In genomic region chr1:145993618-145994390, GRCh38 we compare ENCODE assay signal across 9 cellular contexts. TPM values are rescaled to one million over a fixed set of nuclear protein-coding genes. Genes with fewer than 3 reads are reported as not detected.
DNase-seq lines count a peak whose midpoint lies in the region; ATAC-seq and TF ChIP-seq lines count a peak whose summit lies in the region.
"Had no signal": no experiment of that assay in that cellular context is flagged by ENCODE, and none has a peak within 500 bp of the region (broad histone marks: within the 10 kb centered on the region; RNA-seq: fewer than 3 reads in every experiment).

No MANE protein-coding gene starts in this region.

- H3K4me3 ChIP-seq in GM06990 (replicated peaks; ENCODE audit: low read depth, low read length), result peak overlapping the region; percentile 68
- peak overlapping the region; percentile 70 to 85 (median 80) for H3K4me3 ChIP-seq in esophagus muscularis mucosa
- H3K4me3 ChIP-seq in rectal smooth muscle tissue (ENCODE audit: low read length), result peak overlapping the region; percentile 100
- H3K4me3 ChIP-seq in mesendoderm (ENCODE audit: low read length), result no peak overlapping the region

- no peaks in the 10 kb centered on the region for H3K79me2 ChIP-seq in mesendoderm (ENCODE audit: control insufficient read depth, insufficient read depth, low read length)

- H3K18ac ChIP-seq in mesendoderm (ENCODE audit: low read length), result no peak overlapping the region

- H2AK5ac ChIP-seq in mesendoderm (ENCODE audit: low read length), result no peak overlapping the region

- no peak overlapping the region for H3K4ac ChIP-seq in mesendoderm (ENCODE audit: low read depth, low read length)

- H4K8ac ChIP-seq in mesendoderm (ENCODE audit: low read depth, low read length), result no peak overlapping the region

- no peak overlapping the region for H2BK120ac ChIP-seq in mesendoderm (ENCODE audit: low read depth, low read length)

- H3K9me3 ChIP-seq in esophagus muscularis mucosa, result no peaks in the 10 kb centered on the region

- no peaks in the 10 kb centered on the region for H3K9me3 Mint-ChIP-seq in T-cell

- TF ChIP-seq CTCF in GM06990 (IDR thresholded peaks at IDR 0.05; ENCODE audit: insufficient read depth, low read length, poor library complexity, severe bottlenecking) (no peak), esophagus muscularis mucosa (IDR thresholded peaks at IDR 0.05) (no peak), GM10266 (IDR thresholded peaks at IDR 0.05; ENCODE audit: control insufficient read depth, insufficient read depth, low read depth, missing control alignments) (no peak)

- peaks cover 60 to 70% (median 68%) of the 10 kb centered on the region in 3 donors for H3K4me1 Mint-ChIP-seq in T-cell

- no peak overlapping the region for H4K5ac ChIP-seq in mesendoderm (ENCODE audit: low read length)

- no peak for ATAC-seq in T-cell (replicated peaks in 1 of 4)
- ATAC-seq in GM21360 (IDR thresholded peaks at IDR 0.05; ENCODE audit: unreplicated experiment), result no peak
- ATAC-seq: left colon had no signal

- H3K27me3 Mint-ChIP-seq in T-cell, result no peaks in the 10 kb centered on the region

- H3K36me3 ChIP-seq in GM06990 (ENCODE audit: control insufficient read depth, insufficient read depth, low read length) (peaks cover 9% of the 10 kb centered on the region), esophagus muscularis mucosa (peaks cover 31 to 43% (median 36%) of the 10 kb centered on the region in 4 donors), rectal smooth muscle tissue (ENCODE audit: control insufficient read depth, insufficient read depth, low read length) (peaks cover 36% of the 10 kb centered on the region), mesendoderm (ENCODE audit: control insufficient read depth, insufficient read depth, low read length) (no peaks in the 10 kb centered on the region)

- no peak overlapping the region for H2BK5ac ChIP-seq in mesendoderm (ENCODE audit: low read length)

- WGBS in esophagus muscularis mucosa, result 10% methylated on average over 6 of the region's 6 CpGs
- no CpG with 5 or more reads among the region's 6 CpGs for WGBS in mesendoderm (ENCODE audit: extremely low coverage, insufficient coverage, low lambda C conversion rate)

- no peak for TF ChIP-seq POLR2A in esophagus muscularis mucosa (IDR thresholded peaks at IDR 0.05; ENCODE audit: low read depth)

- CTCF ChIA-PET in T-cell (lab: Charles Lee), result interaction anchor here in 1 of 2 donors (1.1 to 9.6 kb wide), 3 partner anchors 12 to 15 kb away, joined by 3 to 93 read pairs (median 6); no protein-coding TSS in a partner anchor

- H3K56ac ChIP-seq in mesendoderm (ENCODE audit: low read length), result no peak overlapping the region

- H2BK15ac ChIP-seq in mesendoderm (replicated peaks; ENCODE audit: low read depth), result no peak overlapping the region

- DNase-seq in GM06990 (ENCODE audit: extremely low read depth, insufficient read length) (no peak), T-cell (no peak), esophagus muscularis mucosa (ENCODE audit: extremely low spot score) (no peak), NCI-H2029 (lab: John Stamatoyannopoulos, UW) (no peak), GM10266 (ENCODE audit: extremely low spot score) (no peak), mesendoderm (no peak)
- DNase-seq: left colon had no signal

- TF ChIP-seq EP300 in esophagus muscularis mucosa (IDR thresholded peaks at IDR 0.05), result no peak

- POLR2A ChIA-PET in T-cell (lab: Charles Lee), result interaction anchor here in 1 of 2 donors (0.6 to 1.3 kb wide), 2 partner anchors 14 to 36 kb away, joined by 4 to 10 read pairs; no protein-coding TSS in a partner anchor

- no peaks in the 10 kb centered on the region for H3K79me1 ChIP-seq in mesendoderm (ENCODE audit: low read length)

- H3K27ac Mint-ChIP-seq in T-cell, result peak overlapping the region; percentile 98 to 99

- H3K36me3 Mint-ChIP-seq in T-cell, result peaks cover 48% of the 10 kb centered on the region

- no peak overlapping the region for H3K4me2 ChIP-seq in mesendoderm (ENCODE audit: low read length)

- H3K4me1 ChIP-seq in esophagus muscularis mucosa (peaks cover 18 to 44% (median 36%) of the 10 kb centered on the region in 4 donors), rectal smooth muscle tissue (ENCODE audit: control insufficient read depth, insufficient read depth, low read length) (peaks cover 16% of the 10 kb centered on the region), mesendoderm (ENCODE audit: control insufficient read depth, low read depth, low read length) (peaks cover 2% of the 10 kb centered on the region)

- H3K9ac ChIP-seq in rectal smooth muscle tissue (ENCODE audit: low read length) (peak overlapping the region; percentile 98), mesendoderm (ENCODE audit: low read length) (no peak overlapping the region)

- H3K27ac ChIP-seq in esophagus muscularis mucosa (replicated peaks in 1 of 4), result peak overlapping the region; percentile 94 to 96 (median 96)
- peak overlapping the region; percentile 97 for H3K27ac ChIP-seq in rectal smooth muscle tissue (ENCODE audit: low read depth, low read length)
- H3K27ac ChIP-seq in mesendoderm (ENCODE audit: low read depth, low read length), result no peak overlapping the region

- intact Hi-C loops in esophagus muscularis mucosa (cut with DNase I), result no loop called here

- no peaks in the 10 kb centered on the region for H3K27me3 ChIP-seq in GM06990 (replicated peaks; ENCODE audit: control insufficient read depth, insufficient read depth, low read length)
- no peaks in the 10 kb centered on the region for H3K27me3 ChIP-seq in esophagus muscularis mucosa
- no peaks in the 10 kb centered on the region for H3K27me3 ChIP-seq in rectal smooth muscle tissue (ENCODE audit: control insufficient read depth, insufficient read depth, low read length)
- H3K27me3 ChIP-seq in mesendoderm (ENCODE audit: insufficient read depth, low read length, poor library complexity), result no peaks in the 10 kb centered on the region

- peak overlapping the region; percentile 96 to 98 (median 98) for H3K4me3 Mint-ChIP-seq in T-cell

- no peak overlapping the region for H3K23ac ChIP-seq in mesendoderm (ENCODE audit: low read length)

RNA-seq across cellular contexts. Expression of gene TXNIP, which starts 2.6 kb away (rescaled TPM):
- total RNA-seq in T-cell (1,000 to 10,000 TPM in 1 of 5 donors, 100 to 1,000 TPM in 4; 721 to 2,117 (median 773) TPM), esophagus muscularis mucosa (1,000 to 10,000 TPM; 1,186 to 4,171 (median 2,482) TPM)
- polyA plus RNA-seq in mesendoderm (2013, experiment 1 of 2), result 2.3 TPM
- polyA plus RNA-seq in mesendoderm (2013, experiment 2 of 2), result 2.0 TPM

RNA-seq across cellular contexts. Expression of gene HJV, which starts 27.7 kb away (rescaled TPM):
- total RNA-seq in T-cell (not detected), esophagus muscularis mucosa (not detected)
- polyA plus RNA-seq in mesendoderm (2013, experiment 1 of 2), result 0.08 TPM
- polyA plus RNA-seq in mesendoderm (2013, experiment 2 of 2), result 0.07 TPM
- total RNA-seq: left colon had no signal

RNA-seq across cellular contexts. Expression of gene POLR3GL, which starts 29.3 kb away (rescaled TPM):
- total RNA-seq in T-cell, result 10 to 100 TPM; 30.9 to 41.7 (median 38.3) TPM
- total RNA-seq in esophagus muscularis mucosa, result 10 to 100 TPM; 29.0 to 41.5 (median 35.5) TPM
- 2.9 TPM for polyA plus RNA-seq in mesendoderm (2013, experiment 1 of 2)
- polyA plus RNA-seq in mesendoderm (2013, experiment 2 of 2), result 3.3 TPM

RNA-seq across cellular contexts. Expression of gene ANKRD34A, which starts 29.4 kb away (rescaled TPM):
- total RNA-seq in T-cell (1 to 10 TPM in 3 of 5 donors, under 1 TPM in 2; 0.68 to 3.5 (median 1.7) TPM), esophagus muscularis mucosa (1 to 10 TPM in 3 of 4 donors, under 1 TPM in 1; 0.66 to 1.7 (median 1.3) TPM)
- 0.11 TPM for polyA plus RNA-seq in mesendoderm (2013, experiment 1 of 2)
- 0.13 TPM for polyA plus RNA-seq in mesendoderm (2013, experiment 2 of 2)

RNA-seq across cellular contexts. Expression of gene LIX1L, which starts 36.0 kb away (rescaled TPM):
- 10 to 100 TPM; 43.4 to 74.4 (median 64.2) TPM for total RNA-seq in T-cell
- total RNA-seq in esophagus muscularis mucosa, result 10 to 100 TPM; 33.2 to 55.0 (median 41.7) TPM
- polyA plus RNA-seq in mesendoderm (2013, experiment 1 of 2), result 2.8 TPM
- polyA plus RNA-seq in mesendoderm (2013, experiment 2 of 2), result 2.7 TPM
